In genomic region chr17:44323359-44324091, GRCh38 we compare ENCODE assay signal across 1 cellular context.
A peak's percentile ranks its signal among the peaks of the same experiment; 100 is the strongest.
TF ChIP-seq lines count a peak whose summit lies in the region.

No MANE protein-coding gene starts in this region.

TF ChIP-seq in HepG2, 621 proteins besides CTCF, POLR2A, EP300 and RAD21 (continued from another document and continues in another):
- peak; percentile 61 for TF ChIP-seq ZNF280D (CRISPR knock-in tag; IDR thresholded peaks at IDR 0.05)
- no peak for TF ChIP-seq ETS1 (CRISPR knock-in tag; IDR thresholded peaks at IDR 0.05)
- TF ChIP-seq ZBTB20 (CRISPR knock-in tag; IDR thresholded peaks at IDR 0.05; ENCODE audit: borderline replicate concordance, low read depth) = no peak
- TF ChIP-seq RNF219 (CRISPR knock-in tag; IDR thresholded peaks at IDR 0.05) = 0 out of 2 replicates have a peak, but pooled peaks have one; percentile 91
- no peak for TF ChIP-seq SNAPC5 (CRISPR knock-in tag; IDR thresholded peaks at IDR 0.05; ENCODE audit: borderline replicate concordance)
- 0 out of 2 replicates have a peak, but pooled peaks have one; percentile 65 for TF ChIP-seq FOXC1 (CRISPR knock-in tag; IDR thresholded peaks at IDR 0.05; ENCODE audit: borderline replicate concordance)
- TF ChIP-seq PRDM10 (CRISPR knock-in tag; IDR thresholded peaks at IDR 0.05; ENCODE audit: low read depth) = 0 out of 2 replicates have a peak, but pooled peaks have one; percentile 13
- TF ChIP-seq ELF1 (CRISPR knock-in tag; IDR thresholded peaks at IDR 0.05) = no peak
- TF ChIP-seq ZKSCAN1 (IDR thresholded peaks at IDR 0.05; ENCODE audit: low read length) = no peak
- peak; percentile 45; the same call in 1 of the 2 replicates for TF ChIP-seq KDM2A (CRISPR knock-in tag; IDR thresholded peaks at IDR 0.05; ENCODE audit: borderline replicate concordance, low read depth)
- TF ChIP-seq NONO (IDR thresholded peaks at IDR 0.05) = no peak
- TF ChIP-seq NONO (CRISPR knock-in tag; conservative IDR thresholded peaks at IDR 0.05) = peak; percentile 16; the same call in 1 of the 2 replicates
- no peak for TF ChIP-seq ZNF430 (CRISPR knock-in tag; IDR thresholded peaks at IDR 0.05)
- no peak for TF ChIP-seq ETV5 (CRISPR knock-in tag; IDR thresholded peaks at IDR 0.05; ENCODE audit: borderline replicate concordance)
- TF ChIP-seq SP5 (CRISPR knock-in tag; IDR thresholded peaks at IDR 0.05; ENCODE audit: borderline replicate concordance, low read depth) = no peak
- TF ChIP-seq KAT7 (CRISPR knock-in tag; IDR thresholded peaks at IDR 0.05; ENCODE audit: borderline replicate concordance) = peak; percentile 20
- no peak for TF ChIP-seq ATRX (CRISPR knock-in tag; IDR thresholded peaks at IDR 0.05; ENCODE audit: borderline replicate concordance)
- peak; percentile 14; the same call in 1 of the 2 replicates for TF ChIP-seq RARA (CRISPR knock-in tag; IDR thresholded peaks at IDR 0.05)
- 0 out of 2 replicates have a peak, but pooled peaks have one; percentile 23 for TF ChIP-seq MIER3 (CRISPR knock-in tag; IDR thresholded peaks at IDR 0.05; ENCODE audit: borderline replicate concordance)
- TF ChIP-seq ZSCAN25 (CRISPR knock-in tag; IDR thresholded peaks at IDR 0.05) = 0 out of 2 replicates have a peak, but pooled peaks have one; percentile 40
- peak; percentile 59; the same call in 1 of the 2 replicates for TF ChIP-seq ZMYM4 (CRISPR knock-in tag; IDR thresholded peaks at IDR 0.05)
- TF ChIP-seq TARDBP (CRISPR knock-in tag; IDR thresholded peaks at IDR 0.05) = no peak
- TF ChIP-seq ZNF782 (CRISPR knock-in tag; IDR thresholded peaks at IDR 0.05; ENCODE audit: borderline replicate concordance) = peak; percentile 16; the same call in 1 of the 2 replicates
- TF ChIP-seq ZNF251 (CRISPR knock-in tag; IDR thresholded peaks at IDR 0.05) = no peak
- TF ChIP-seq ZNF770 (CRISPR knock-in tag; IDR thresholded peaks at IDR 0.05) = peak; percentile 61; the same call in 1 of the 2 replicates
- peak; percentile 95 for TF ChIP-seq ZNF460 (CRISPR knock-in tag; IDR thresholded peaks at IDR 0.05; ENCODE audit: borderline replicate concordance)
- TF ChIP-seq BCL3 (CRISPR knock-in tag; IDR thresholded peaks at IDR 0.05) = no peak
- TF ChIP-seq PCBP1 (IDR thresholded peaks at IDR 0.05; ENCODE audit: borderline replicate concordance, low read depth, low read length) = 0 out of 2 replicates have a peak, but pooled peaks have one; percentile 8
- no peak for TF ChIP-seq ZNF451 (CRISPR knock-in tag; IDR thresholded peaks at IDR 0.05)
- TF ChIP-seq ARHGAP35 (CRISPR knock-in tag; IDR thresholded peaks at IDR 0.05; ENCODE audit: borderline replicate concordance) = peak; percentile 25; the same call in 1 of the 2 replicates
- no peak for TF ChIP-seq CENPBD1 (CRISPR knock-in tag; IDR thresholded peaks at IDR 0.05; ENCODE audit: borderline replicate concordance, low read depth)
- TF ChIP-seq SCMH1 (CRISPR knock-in tag; IDR thresholded peaks at IDR 0.05; ENCODE audit: borderline replicate concordance) = no peak
- TF ChIP-seq ZNF263 (CRISPR knock-in tag; IDR thresholded peaks at IDR 0.05) = no peak
- 0 out of 2 replicates have a peak, but pooled peaks have one; percentile 31 for TF ChIP-seq MTERF4 (CRISPR knock-in tag; IDR thresholded peaks at IDR 0.05)
- 0 out of 2 replicates have a peak, but pooled peaks have one; percentile 19 for TF ChIP-seq ZNF800 (CRISPR knock-in tag; IDR thresholded peaks at IDR 0.05)
- peak; percentile 65 for TF ChIP-seq ZMYM3 (CRISPR knock-in tag; IDR thresholded peaks at IDR 0.05)
- 0 out of 2 replicates have a peak, but pooled peaks have one; percentile 54 for TF ChIP-seq ZFP91 (CRISPR knock-in tag; IDR thresholded peaks at IDR 0.05; ENCODE audit: borderline replicate concordance)
- TF ChIP-seq ZNF121 (CRISPR knock-in tag; IDR thresholded peaks at IDR 0.05) = peak; percentile 42; the same call in 1 of the 2 replicates
- no peak for TF ChIP-seq ZFP62 (CRISPR knock-in tag; IDR thresholded peaks at IDR 0.05)
- TF ChIP-seq ZNF556 (CRISPR knock-in tag; IDR thresholded peaks at IDR 0.05; ENCODE audit: borderline replicate concordance) = no peak
- TF ChIP-seq GLI4 (CRISPR knock-in tag; IDR thresholded peaks at IDR 0.05; ENCODE audit: borderline replicate concordance) = no peak
- TF ChIP-seq NRL (CRISPR knock-in tag; IDR thresholded peaks at IDR 0.05; ENCODE audit: borderline replicate concordance) = no peak
